15 cellular contexts compared by ENCODE assay signal in genomic region chr4:6191448-6192130, GRCh38. TPM values are rescaled to one million over a fixed set of nuclear protein-coding genes. Genes with fewer than 3 reads are reported as not detected.
"Had no signal": no experiment of that assay in that cellular context is flagged by ENCODE, and none has a peak within 500 bp of the region (broad histone marks: within the 10 kb centered on the region; RNA-seq: fewer than 3 reads in every experiment).

No MANE protein-coding gene starts in this region.

- H3K9me3 ChIP-seq: adrenal gland had no signal

- H3K4me1 ChIP-seq: adrenal gland, heart left ventricle, spleen, suprapubic skin had no signal

- ATAC-seq: activated CD8-positive, alpha-beta T cell treated with anti-CD3 and anti-CD28 coated beads for 36 hours; heart left ventricle; right cardiac atrium; stimulated activated naive B cell treated with anti-CD40 and anti-IgM and Interleukin-4, amounts not matched to agents 10 μg/mL and 1 μg/mL and 100 μg/mL, for 72 hours had no signal

- DNase-seq: activated CD8-positive, alpha-beta T cell treated with anti-CD3 and anti-CD28 coated beads for 36 hours; activated naive CD4-positive, alpha-beta T cell treated with anti-CD3 and anti-CD28 coated beads for 36 hours; adrenal gland; central memory CD4-positive, alpha-beta T cell; effector CD4-positive, alpha-beta T cell; foreskin melanocyte; heart left ventricle; mammary epithelial cell; natural killer cell; right cardiac atrium; stimulated activated CD4-positive, alpha-beta T cell treated with anti-CD3 and anti-CD28 coated beads, Interleukin-1b, Interleukin-23, amount 100 ng/mL, for 48 hours; stimulated activated naive B cell treated with anti-CD40 and anti-IgM and Interleukin-4, amounts not matched to agents 10 μg/mL and 1 μg/mL and 100 μg/mL, for 72 hours had no signal

- H3K4me3 ChIP-seq: adrenal gland, coronary artery, heart left ventricle, spleen, suprapubic skin had no signal

- H3K27ac ChIP-seq: adrenal gland, coronary artery, heart left ventricle, spleen, suprapubic skin had no signal

- H3K36me3 ChIP-seq: adrenal gland, heart left ventricle, spleen, suprapubic skin had no signal

RNA-seq across cellular contexts. Expression of gene JAKMIP1, which starts 8.8 kb away (rescaled TPM):
- total RNA-seq: mammary epithelial cell had no signal
- polyA plus RNA-seq: mammary epithelial cell had no signal
